Comparison of ENCODE assay signal across 8 cellular contexts in the genomic region with DNA sequence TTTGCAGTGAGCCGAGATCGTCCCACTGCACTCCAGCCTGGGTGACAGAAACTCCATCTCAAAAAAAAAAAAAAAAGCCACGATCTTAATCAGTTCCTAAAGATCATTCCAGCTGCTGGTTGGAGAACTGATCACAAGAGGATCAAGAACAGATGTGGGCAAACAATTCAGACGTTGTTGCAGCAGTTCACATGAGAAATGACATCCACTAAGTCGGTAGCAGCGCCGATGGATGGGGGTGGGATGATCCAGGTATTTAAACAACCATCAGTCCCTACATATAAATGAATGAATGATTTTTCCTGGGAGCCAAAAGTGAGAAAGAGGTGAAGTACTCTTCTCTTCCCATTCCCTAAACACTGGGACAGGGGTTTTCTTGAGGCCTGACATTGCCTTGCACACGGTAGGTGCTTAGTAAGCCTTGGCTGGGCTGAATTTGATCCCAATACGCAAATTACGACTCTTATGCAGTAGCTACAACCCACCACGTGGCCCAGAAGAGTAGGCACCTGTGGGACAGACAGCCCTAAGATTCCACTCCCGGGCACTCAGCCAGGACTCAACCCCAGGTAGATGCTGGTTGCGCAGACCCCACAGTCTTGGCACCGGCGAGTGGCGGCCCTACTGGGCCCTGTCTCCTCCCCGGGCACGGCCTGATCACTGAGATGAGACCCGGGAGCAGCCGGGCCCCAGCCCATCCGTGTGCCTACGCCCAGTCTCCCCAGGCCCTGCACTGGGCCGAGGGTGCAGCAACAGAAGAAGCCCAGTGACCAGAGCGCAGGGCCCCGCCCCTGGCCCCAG. TPM values are rescaled to one million over a fixed set of nuclear protein-coding genes. Genes with fewer than 3 reads are reported as not detected.
DNase-seq lines count a peak whose midpoint lies in the region; ATAC-seq and TF ChIP-seq lines count a peak whose summit lies in the region.

No MANE protein-coding gene starts in this region.

- H3K4me3 Mint-ChIP-seq in CD8-positive, alpha-beta memory T cell: peak overlapping the region; percentile 85 to 95 (median 91)
- H3K4me3 Mint-ChIP-seq in activated T-helper 1 cell treated with anti-CD3 and anti-CD28 coated beads, Interleukin-12 subunit alpha, Interleukin-12 subunit beta, Interleukin-2, Interleukin-4 antibody, amounts not matched to agents 30 ng/mL and 10 ng/mL and 1 ng/mL, durations not matched to agents 14 hours and 24 hours and 36 hours: peak overlapping the region; percentile 93

- H3K36me3 ChIP-seq in CD8-positive, alpha-beta memory T cell (ENCODE audit: insufficient read depth, low read length): peaks cover 23% of the 10 kb centered on the region
- H3K36me3 ChIP-seq in Karpas-422 (ENCODE audit: insufficient read depth, low read length): no peaks in the 10 kb centered on the region
- peaks cover 30% of the 10 kb centered on the region for H3K36me3 ChIP-seq in left ventricle myocardium inferior
- H3K36me3 ChIP-seq in skeletal muscle tissue (ENCODE audit: control insufficient read depth in 3 of 3, insufficient read depth in 3 of 3, low read length in 3 of 3): peaks cover 18 to 37% (median 30%) of the 10 kb centered on the region in 3 donors

- peaks cover 0 to 1% of the 10 kb centered on the region in 2 donors for H3K27me3 Mint-ChIP-seq in CD8-positive, alpha-beta memory T cell
- H3K27me3 Mint-ChIP-seq in activated T-helper 1 cell treated with anti-CD3 and anti-CD28 coated beads, Interleukin-12 subunit alpha, Interleukin-12 subunit beta, Interleukin-2, Interleukin-4 antibody, amounts not matched to agents 30 ng/mL and 10 ng/mL and 1 ng/mL, durations not matched to agents 14 hours and 24 hours and 36 hours (ENCODE audit: insufficient read depth): no peaks in the 10 kb centered on the region

- no peaks in the 10 kb centered on the region for H3K9me3 Mint-ChIP-seq in CD8-positive, alpha-beta memory T cell
- no peaks in the 10 kb centered on the region for H3K9me3 Mint-ChIP-seq in activated T-helper 1 cell treated with anti-CD3 and anti-CD28 coated beads, Interleukin-12 subunit alpha, Interleukin-12 subunit beta, Interleukin-2, Interleukin-4 antibody, amounts not matched to agents 30 ng/mL and 10 ng/mL and 1 ng/mL, durations not matched to agents 14 hours and 24 hours and 36 hours

- H3K27ac Mint-ChIP-seq in CD8-positive, alpha-beta memory T cell: peak overlapping the region; percentile 83 to 98 (median 93)
- peak overlapping the region; percentile 92 for H3K27ac Mint-ChIP-seq in activated T-helper 1 cell treated with anti-CD3 and anti-CD28 coated beads, Interleukin-12 subunit alpha, Interleukin-12 subunit beta, Interleukin-2, Interleukin-4 antibody, amounts not matched to agents 30 ng/mL and 10 ng/mL and 1 ng/mL, durations not matched to agents 14 hours and 24 hours and 36 hours

- ATAC-seq in GM21390 (IDR thresholded peaks at IDR 0.05; ENCODE audit: unreplicated experiment) (peak; percentile 6), GM18520 (IDR thresholded peaks at IDR 0.05; ENCODE audit: unreplicated experiment) (no peak)

- peaks cover 45 to 67% (median 57%) of the 10 kb centered on the region in 3 donors for H3K4me1 Mint-ChIP-seq in CD8-positive, alpha-beta memory T cell
- peaks cover 43% of the 10 kb centered on the region for H3K4me1 Mint-ChIP-seq in activated T-helper 1 cell treated with anti-CD3 and anti-CD28 coated beads, Interleukin-12 subunit alpha, Interleukin-12 subunit beta, Interleukin-2, Interleukin-4 antibody, amounts not matched to agents 30 ng/mL and 10 ng/mL and 1 ng/mL, durations not matched to agents 14 hours and 24 hours and 36 hours (ENCODE audit: low read depth)

- H3K36me3 Mint-ChIP-seq in CD8-positive, alpha-beta memory T cell: peaks cover 6 to 51% (median 6%) of the 10 kb centered on the region in 3 donors
- peaks cover 35% of the 10 kb centered on the region for H3K36me3 Mint-ChIP-seq in activated T-helper 1 cell treated with anti-CD3 and anti-CD28 coated beads, Interleukin-12 subunit alpha, Interleukin-12 subunit beta, Interleukin-2, Interleukin-4 antibody, amounts not matched to agents 30 ng/mL and 10 ng/mL and 1 ng/mL, durations not matched to agents 14 hours and 24 hours and 36 hours (ENCODE audit: low read depth)

- POLR2A ChIA-PET in CD8-positive, alpha-beta memory T cell (lab: Charles Lee): interaction anchor here (0.6 to 2.2 kb wide), 13 partner anchors 13 to 422 kb away, joined by 3 to 18 read pairs (median 6); a partner anchor contains a TSS

- DNase-seq in CD8-positive, alpha-beta memory T cell: peak in 2 of 5 donors; percentile 20 to 73
- DNase-seq in Karpas-422 (peak; percentile 91), left ventricle myocardium inferior (no peak), NCI-H524 treated with DMSO at 0.1 percent for 48 hours (lab: John Stamatoyannopoulos, UW) (no peak)
- no peak for DNase-seq in activated T-helper 1 cell treated with anti-CD3 and anti-CD28 coated beads, Interleukin-12 subunit alpha, Interleukin-12 subunit beta, Interleukin-2, Interleukin-4 antibody, amounts not matched to agents 30 ng/mL and 10 ng/mL and 1 ng/mL, durations not matched to agents 14 hours and 24 hours and 36 hours (ENCODE audit: low spot score)

- H3K9ac ChIP-seq in Karpas-422 (ENCODE audit: low read length) (peak overlapping the region; percentile 91), skeletal muscle tissue (ENCODE audit: low read depth in 1 of 3, low read length in 3 of 3) (peak overlapping the region; percentile 74 to 82 (median 76))

- peak overlapping the region; percentile 84 for H3K27ac ChIP-seq in CD8-positive, alpha-beta memory T cell (ENCODE audit: low read depth, low read length)
- peak overlapping the region; percentile 84 for H3K27ac ChIP-seq in Karpas-422 (ENCODE audit: low read length)
- H3K27ac ChIP-seq in left ventricle myocardium inferior (replicated peaks): peak overlapping the region; percentile 98
- peak overlapping the region; percentile 54 for H3K27ac ChIP-seq in skeletal muscle tissue (ENCODE audit: low read depth, low read length)

- H3K4me2 ChIP-seq in Karpas-422 (ENCODE audit: low read depth, low read length, poor library complexity, severe bottlenecking): peak overlapping the region; percentile 100

- TF ChIP-seq CTCF in left ventricle myocardium inferior (IDR thresholded peaks at IDR 0.05; ENCODE audit: borderline replicate concordance): no peak

- H3K4me1 ChIP-seq in CD8-positive, alpha-beta memory T cell (ENCODE audit: insufficient read depth, low read length): peaks cover 21% of the 10 kb centered on the region
- H3K4me1 ChIP-seq in Karpas-422 (ENCODE audit: low read length) (peaks cover 18% of the 10 kb centered on the region), left ventricle myocardium inferior (peaks cover 49% of the 10 kb centered on the region), skeletal muscle tissue (ENCODE audit: control insufficient read depth in 3 of 3, insufficient read depth in 3 of 3, low read length in 3 of 3) (peaks cover 20 to 26% (median 25%) of the 10 kb centered on the region in 3 donors)

- intact Hi-C loops in activated T-helper 1 cell treated with anti-CD3 and anti-CD28 coated beads, Interleukin-12 subunit alpha, Interleukin-12 subunit beta, Interleukin-2, Interleukin-4 antibody, amounts not matched to agents 30 ng/mL and 10 ng/mL and 1 ng/mL, durations not matched to agents 14 hours and 24 hours and 36 hours (cut with micrococcal nuclease): loop anchor here (1.0 kb wide), 7 partner anchors 21 to 302 kb away; a partner anchor contains a TSS
- intact Hi-C loops in left ventricle myocardium inferior (cut with micrococcal nuclease): no loop called here

- H3K9me3 ChIP-seq in CD8-positive, alpha-beta memory T cell (ENCODE audit: low read length): no peaks in the 10 kb centered on the region
- no peaks in the 10 kb centered on the region for H3K9me3 ChIP-seq in Karpas-422 (ENCODE audit: low read length)
- no peaks in the 10 kb centered on the region for H3K9me3 ChIP-seq in left ventricle myocardium inferior (replicated peaks)
- H3K9me3 ChIP-seq in skeletal muscle tissue (ENCODE audit: control insufficient read depth in 3 of 3, low read length in 3 of 3): no peaks in the 10 kb centered on the region

- H2AFZ ChIP-seq in Karpas-422 (ENCODE audit: low read length): peak overlapping the region; percentile 78; the same call in 1 of the 2 replicates

- CTCF ChIA-PET in CD8-positive, alpha-beta memory T cell (lab: Charles Lee): interaction anchor here (0.7 to 6.2 kb wide), 9 partner anchors 13 to 243 kb away, joined by 3 to 55 read pairs (median 8); a partner anchor contains a TSS

- H3K27me3 ChIP-seq in CD8-positive, alpha-beta memory T cell (ENCODE audit: insufficient read depth, low read length, poor library complexity, severe bottlenecking): no peaks in the 10 kb centered on the region
- H3K27me3 ChIP-seq in Karpas-422 (ENCODE audit: low read length): no peaks in the 10 kb centered on the region
- H3K27me3 ChIP-seq in left ventricle myocardium inferior (ENCODE audit: low read depth): no peaks in the 10 kb centered on the region
- no peaks in the 10 kb centered on the region for H3K27me3 ChIP-seq in skeletal muscle tissue (ENCODE audit: control insufficient read depth in 3 of 3, insufficient read depth in 3 of 3, low read length in 3 of 3)

- H3K4me3 ChIP-seq in CD8-positive, alpha-beta memory T cell (ENCODE audit: low read length): peak overlapping the region; percentile 87
- peak overlapping the region; percentile 82 for H3K4me3 ChIP-seq in Karpas-422 (ENCODE audit: low read length)
- peak overlapping the region; percentile 87 for H3K4me3 ChIP-seq in left ventricle myocardium inferior
- H3K4me3 ChIP-seq in skeletal muscle tissue (ENCODE audit: low read length in 3 of 3): peak overlapping the region; percentile 63 to 83 (median 82)

- H4K20me1 ChIP-seq in Karpas-422 (ENCODE audit: insufficient read depth, low read depth, low read length): no peaks in the 10 kb centered on the region

- no peaks in the 10 kb centered on the region for H3K9me2 ChIP-seq in Karpas-422 (replicated peaks; ENCODE audit: insufficient read depth, low read length)

- H3K79me2 ChIP-seq in Karpas-422 (ENCODE audit: low read length): peaks cover 12% of the 10 kb centered on the region

RNA-seq across cellular contexts. Expression of a gene that starts 0.6 kb away (rescaled TPM):
- 10 to 100 TPM; 40.1 to 43.3 TPM for total RNA-seq in CD8-positive, alpha-beta memory T cell
- polyA plus RNA-seq in CD8-positive, alpha-beta memory T cell: 63.0 TPM
- total RNA-seq in Karpas-422 (2014; rRNA removed; shearing (Covaris generic); ENCODE audit: low replicate concordance): 11.1 and 17.4 TPM in 2 replicates
- total RNA-seq in activated T-helper 1 cell treated with anti-CD3 and anti-CD28 coated beads, Interleukin-12 subunit alpha, Interleukin-12 subunit beta, Interleukin-2, Interleukin-4 antibody, amounts not matched to agents 30 ng/mL and 10 ng/mL and 1 ng/mL, durations not matched to agents 14 hours and 24 hours and 36 hours: 41.2 and 42.6 TPM in 2 replicates
- total RNA-seq in left ventricle myocardium inferior (49.1 TPM), skeletal muscle tissue (13.0 TPM)

RNA-seq across cellular contexts. Expression of a gene that starts 18.8 kb away (rescaled TPM):
- total RNA-seq in CD8-positive, alpha-beta memory T cell: 1 to 10 TPM; 1.5 to 1.6 TPM
- polyA plus RNA-seq in CD8-positive, alpha-beta memory T cell: 8.9 TPM
- total RNA-seq in Karpas-422 (2014; rRNA removed; shearing (Covaris generic); ENCODE audit: low replicate concordance): 0.54 TPM in 1 of 2 replicates, not detected in the other
- total RNA-seq in activated T-helper 1 cell treated with anti-CD3 and anti-CD28 coated beads, Interleukin-12 subunit alpha, Interleukin-12 subunit beta, Interleukin-2, Interleukin-4 antibody, amounts not matched to agents 30 ng/mL and 10 ng/mL and 1 ng/mL, durations not matched to agents 14 hours and 24 hours and 36 hours: 0.81 TPM in 1 of 2 replicates, not detected in the other
- total RNA-seq in left ventricle myocardium inferior (53.0 TPM), skeletal muscle tissue (89.8 TPM)

RNA-seq across cellular contexts. Expression of a gene that starts 24.7 kb away (rescaled TPM):
- total RNA-seq in CD8-positive, alpha-beta memory T cell: under 1 TPM; 0.48 to 1.00 TPM
- polyA plus RNA-seq in CD8-positive, alpha-beta memory T cell: 0.76 TPM
- not detected in 2 replicates for total RNA-seq in Karpas-422 (2014; rRNA removed; shearing (Covaris generic); ENCODE audit: low replicate concordance)
- total RNA-seq in activated T-helper 1 cell treated with anti-CD3 and anti-CD28 coated beads, Interleukin-12 subunit alpha, Interleukin-12 subunit beta, Interleukin-2, Interleukin-4 antibody, amounts not matched to agents 30 ng/mL and 10 ng/mL and 1 ng/mL, durations not matched to agents 14 hours and 24 hours and 36 hours: not detected in 2 replicates
- not detected for total RNA-seq in left ventricle myocardium inferior
- under 0.01 TPM for total RNA-seq in skeletal muscle tissue

RNA-seq across cellular contexts. Expression of a gene that starts 28.8 kb away (rescaled TPM):
- total RNA-seq in CD8-positive, alpha-beta memory T cell: 1 to 10 TPM; 2.1 to 5.6 TPM
- polyA plus RNA-seq in CD8-positive, alpha-beta memory T cell: 0.35 TPM
- total RNA-seq in Karpas-422 (2014; rRNA removed; shearing (Covaris generic); ENCODE audit: low replicate concordance): 0.48 TPM in 1 of 2 replicates, not detected in the other
- 2.7 and 3.1 TPM in 2 replicates for total RNA-seq in activated T-helper 1 cell treated with anti-CD3 and anti-CD28 coated beads, Interleukin-12 subunit alpha, Interleukin-12 subunit beta, Interleukin-2, Interleukin-4 antibody, amounts not matched to agents 30 ng/mL and 10 ng/mL and 1 ng/mL, durations not matched to agents 14 hours and 24 hours and 36 hours
- 109 TPM for total RNA-seq in left ventricle myocardium inferior
- total RNA-seq in skeletal muscle tissue: 21.9 TPM

Comparison
In these comparisons a context has a peak if more than half of its experiments do, and no peak if none do; other contexts are left out.
1. RNA of a gene that starts 18.8 kb away (total RNA-seq): 89.8 TPM in skeletal muscle tissue (single experiment) and 53.0 TPM in left ventricle myocardium inferior (single experiment); 1.5 to 1.6 TPM in CD8-positive, alpha-beta memory T cell, 0.81 TPM in activated T-helper 1 cell treated with anti-CD3 and anti-CD28 coated beads, Interleukin-12 subunit alpha, Interleukin-12 subunit beta, Interleukin-2, Interleukin-4 antibody, amounts not matched to agents 30 ng/mL and 10 ng/mL and 1 ng/mL, durations not matched to agents 14 hours and 24 hours and 36 hours and 0.54 TPM in Karpas-422; every median in the first group is over 10 times any median in the second.
2. Peak in every context shown above with its lines, with median percentiles within 50 percentile points of each other: H3K27ac ChIP-seq and H3K4me3 ChIP-seq.